Comparison of ENCODE assay signal across 28 cellular contexts in the genomic region with DNA sequence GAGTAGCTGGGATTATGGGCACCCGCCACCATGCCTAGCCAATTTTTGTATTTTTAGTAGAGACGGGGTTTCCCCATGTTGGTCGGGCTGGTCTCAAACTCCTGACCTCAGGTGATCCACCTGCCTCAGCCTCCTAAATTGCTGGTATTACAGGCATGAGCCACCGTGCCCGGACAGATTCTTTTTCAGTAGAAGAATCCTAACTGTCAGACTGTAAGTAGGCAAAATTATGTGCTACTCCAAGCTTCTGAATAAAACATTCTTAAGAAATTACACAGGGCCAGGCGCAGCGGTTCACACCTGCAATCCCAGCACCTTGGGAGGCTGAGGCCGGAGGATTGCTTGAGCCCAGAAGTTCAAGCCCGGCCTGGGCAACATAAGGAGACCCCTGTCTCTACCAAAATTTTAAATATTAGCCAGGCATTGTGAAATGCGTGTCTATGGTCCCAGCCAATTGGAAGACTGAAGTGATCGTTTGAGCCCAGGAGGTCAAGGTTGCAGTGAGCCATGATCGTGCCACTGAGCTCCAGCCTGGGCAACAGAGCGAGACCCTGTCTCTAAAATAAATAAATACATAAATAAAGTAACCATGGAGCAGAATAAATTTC.
"Had no signal": no experiment of that assay in that cellular context is flagged by ENCODE, and none has a peak within 500 bp of the region (broad histone marks: within the 10 kb centered on the region; RNA-seq: fewer than 3 reads in every experiment).

No MANE protein-coding gene starts in this region.

- ATAC-seq: foreskin keratinocyte; gastroesophageal sphincter; heart left ventricle; left lobe of liver; mucosa of descending colon; natural killer cell treated with Interleukin-12 subunit alpha and Interleukin-12 subunit beta and Interleukin-15 and Interleukin-18, amount 100 ng/mL, for 72 hours; pancreas; sciatic nerve; stimulated activated effector memory CD8-positive, alpha-beta T cell treated with anti-CD3 and anti-CD28 coated beads, Interleukin-12 subunit alpha, Interleukin-12 subunit beta, amount 100 ng/mL, for 72 hours had no signal

- H3K27me3 ChIP-seq: foreskin keratinocyte, hepatocyte, pancreas, right atrium auricular region, upper lobe of left lung had no signal

- H3K36me3 Mint-ChIP-seq: mesothelial cell of epicardium; naive B cell; natural killer cell treated with Interleukin-12 subunit alpha and Interleukin-12 subunit beta and Interleukin-15 and Interleukin-18, amount 100 ng/mL, for 72 hours; stimulated activated effector memory CD8-positive, alpha-beta T cell treated with anti-CD3 and anti-CD28 coated beads, Interleukin-12 subunit alpha, Interleukin-12 subunit beta, amount 100 ng/mL, for 72 hours had no signal

- H3K36me3 ChIP-seq: esophagus muscularis mucosa, gastroesophageal sphincter, heart left ventricle, neutrophil, pancreas, right atrium auricular region, stomach, tibial artery, upper lobe of left lung had no signal

- H2AFZ ChIP-seq: hepatocyte had no signal

- H3K4me3 Mint-ChIP-seq: dendritic cell treated with granulocyte-macrophage colony-stimulating factor and Interleukin-4, amounts not matched to agents 40 ng/mL and 50 ng/mL, for 4 days; mesothelial cell of epicardium; naive B cell; natural killer cell treated with Interleukin-12 subunit alpha and Interleukin-12 subunit beta and Interleukin-15 and Interleukin-18, amount 100 ng/mL, for 72 hours; neural crest cell; stimulated activated effector memory CD8-positive, alpha-beta T cell treated with anti-CD3 and anti-CD28 coated beads, Interleukin-12 subunit alpha, Interleukin-12 subunit beta, amount 100 ng/mL, for 72 hours had no signal

- H3K79me2 ChIP-seq: hepatocyte had no signal

- H3K27me3 Mint-ChIP-seq: natural killer cell treated with Interleukin-12 subunit alpha and Interleukin-12 subunit beta and Interleukin-15 and Interleukin-18, amount 100 ng/mL, for 72 hours had no signal

- H3K4me2 ChIP-seq: hepatocyte, smooth muscle cell had no signal

- H3K4me3 ChIP-seq: esophagus muscularis mucosa, gastroesophageal sphincter, heart left ventricle, hepatocyte, lung, mucosa of descending colon, pancreas, right atrium auricular region, smooth muscle cell, stomach, tibial artery, upper lobe of left lung had no signal

- H3K9me3 ChIP-seq: esophagus muscularis mucosa, gastroesophageal sphincter, heart left ventricle, mucosa of descending colon, neutrophil, pancreas, right atrium auricular region, stomach, tibial artery, upper lobe of left lung had no signal

- H3K4me1 ChIP-seq: esophagus muscularis mucosa, gastroesophageal sphincter, pancreas, right atrium auricular region, stomach, tibial artery, upper lobe of left lung had no signal

- H3K27ac ChIP-seq: esophagus muscularis mucosa, foreskin keratinocyte, gastroesophageal sphincter, heart left ventricle, hepatocyte, neutrophil, pancreas, right atrium auricular region, stomach, tibial artery, upper lobe of left lung had no signal

- H3K9me3 Mint-ChIP-seq: dendritic cell treated with granulocyte-macrophage colony-stimulating factor and Interleukin-4, amounts not matched to agents 40 ng/mL and 50 ng/mL, for 4 days; mesothelial cell of epicardium; naive B cell; natural killer cell treated with Interleukin-12 subunit alpha and Interleukin-12 subunit beta and Interleukin-15 and Interleukin-18, amount 100 ng/mL, for 72 hours; neural crest cell; stimulated activated effector memory CD8-positive, alpha-beta T cell treated with anti-CD3 and anti-CD28 coated beads, Interleukin-12 subunit alpha, Interleukin-12 subunit beta, amount 100 ng/mL, for 72 hours had no signal

- DNase-seq: effector CD8-positive, alpha-beta T cell; foreskin keratinocyte; heart left ventricle; kidney; mesenchymal stem cell; mucosa of descending colon; naive B cell; pancreas; stimulated activated CD4-positive, alpha-beta T cell treated with anti-CD3 and anti-CD28 coated beads, Interleukin-2, amount 100 ng/mL, for 24 hours; stimulated activated CD4-positive, alpha-beta T cell treated with anti-CD3 and anti-CD28 coated beads, Interleukin-4, amount 100 ng/mL, for 24 hours; stimulated activated naive CD4-positive, alpha-beta T cell treated with Interleukin-2 at 50 U/mL for 16 hours; stomach; tibial artery; upper lobe of left lung had no signal

- H3K27ac Mint-ChIP-seq: mesothelial cell of epicardium; natural killer cell treated with Interleukin-12 subunit alpha and Interleukin-12 subunit beta and Interleukin-15 and Interleukin-18, amount 100 ng/mL, for 72 hours; stimulated activated effector memory CD8-positive, alpha-beta T cell treated with anti-CD3 and anti-CD28 coated beads, Interleukin-12 subunit alpha, Interleukin-12 subunit beta, amount 100 ng/mL, for 72 hours had no signal
